In the genomic region with DNA sequence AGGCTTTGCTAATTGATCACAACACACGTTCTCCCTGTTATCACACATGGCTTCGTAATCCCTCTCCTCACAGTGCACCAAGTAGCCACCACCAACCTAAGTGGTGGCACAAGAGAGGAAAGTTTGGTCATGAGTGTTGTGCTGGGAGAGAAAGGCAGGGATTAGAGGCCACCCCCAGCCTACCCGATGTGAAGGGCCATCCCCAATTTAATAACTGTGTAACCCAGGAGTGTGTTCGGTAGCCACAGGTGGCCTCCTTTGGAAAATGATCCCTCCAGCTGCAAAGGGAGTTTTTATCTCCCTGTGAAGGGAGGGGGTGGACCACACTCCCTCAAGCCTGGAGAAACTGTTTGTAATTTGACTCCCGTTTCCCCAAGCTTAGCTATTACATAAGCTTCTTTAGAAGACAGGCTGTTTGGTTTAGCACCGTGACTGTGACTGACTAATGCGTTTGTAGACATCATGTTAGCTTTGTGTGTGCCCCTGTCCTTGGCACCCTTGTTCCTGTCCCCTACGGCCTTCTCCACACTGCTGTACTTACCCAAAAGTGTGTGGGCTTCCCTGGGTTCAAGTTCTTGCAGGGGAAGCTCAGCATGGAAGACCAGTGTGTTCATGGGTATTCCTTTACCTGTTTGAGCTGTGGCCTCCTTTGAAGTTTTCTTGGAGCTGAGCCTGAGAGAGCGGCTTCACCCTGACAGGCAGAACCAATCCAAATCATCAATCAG, we compare ENCODE assay signal across 8 cellular contexts. TPM values are rescaled to one million over a fixed set of nuclear protein-coding genes. Genes with fewer than 3 reads are reported as not detected.
DNase-seq lines count a peak whose midpoint lies in the region; ATAC-seq and TF ChIP-seq lines count a peak whose summit lies in the region.

No MANE protein-coding gene starts in this region.

- H3K4me1 Mint-ChIP-seq in CD8-positive, alpha-beta T cell (ENCODE audit: low read depth) = peaks cover 72% of the 10 kb centered on the region

- TF ChIP-seq CTCF in prostate gland (IDR thresholded peaks at IDR 0.05) = no peak
- no peak for TF ChIP-seq CTCF in CD8-positive, alpha-beta T cell (IDR thresholded peaks at IDR 0.05)

- no peaks in the 10 kb centered on the region for H3K36me3 ChIP-seq in prostate gland
- peaks cover 12% of the 10 kb centered on the region for H3K36me3 ChIP-seq in CD8-positive, alpha-beta T cell (ENCODE audit: insufficient read depth, low read length)

- no peak overlapping the region for H3K4me3 Mint-ChIP-seq in CD8-positive, alpha-beta T cell

- intact Hi-C loops in prostate gland (cut with DNase I) = no loop called here
- intact Hi-C loops in Right ventricle myocardium inferior (cut with DNase I) = no loop called here
- intact Hi-C loops in CD8-positive, alpha-beta T cell (cut with DNase I, micrococcal nuclease) = loop anchor here (2.0 to 5.0 kb wide), 2 partner anchors 15 to 66 kb away; no protein-coding TSS in a partner anchor

- peaks cover 7% of the 10 kb centered on the region for H3K9me3 Mint-ChIP-seq in CD8-positive, alpha-beta T cell

- TF ChIP-seq POLR2A in prostate gland (IDR thresholded peaks at IDR 0.05) = no peak

- no peak overlapping the region for H3K27ac ChIP-seq in prostate gland
- H3K27ac ChIP-seq in CD8-positive, alpha-beta T cell (ENCODE audit: low read depth, low read length) = no peak overlapping the region

- POLR2A ChIA-PET in CD8-positive, alpha-beta T cell (lab: Charles Lee) = interaction anchor here (0.6 kb wide), 1 partner anchor 8 kb away, joined by 3 read pairs; no protein-coding TSS in a partner anchor

- no peak overlapping the region for H3K4me3 ChIP-seq in prostate gland
- no peak overlapping the region for H3K4me3 ChIP-seq in CD8-positive, alpha-beta T cell (ENCODE audit: low read depth, low read length)

- no peak for ATAC-seq in GM18907 (IDR thresholded peaks at IDR 0.05; ENCODE audit: unreplicated experiment)
- ATAC-seq in Right ventricle myocardium inferior = no peak
- no peak for ATAC-seq in CD8-positive, alpha-beta T cell

- H3K36me3 Mint-ChIP-seq in CD8-positive, alpha-beta T cell = peaks cover 83% of the 10 kb centered on the region

- no peak overlapping the region for H3K27ac Mint-ChIP-seq in CD8-positive, alpha-beta T cell

- H3K9me3 ChIP-seq in prostate gland = no peaks in the 10 kb centered on the region
- H3K9me3 ChIP-seq in CD8-positive, alpha-beta T cell (ENCODE audit: low read length) = no peaks in the 10 kb centered on the region

- H3K27me3 Mint-ChIP-seq in CD8-positive, alpha-beta T cell (ENCODE audit: low read depth) = no peaks in the 10 kb centered on the region

- DNase-seq in DMS153 (lab: John Stamatoyannopoulos, UW) = peak; percentile 78
- peak; percentile 39 for DNase-seq in LHCN-M2 (ENCODE audit: low read depth)
- DNase-seq in SKM-1 (lab: John Stamatoyannopoulos, UW; ENCODE audit: unreplicated experiment) = peak; percentile 57
- peak; percentile 62 for DNase-seq in kidney tubule cell (ENCODE audit: low spot score)
- no peak for DNase-seq in prostate gland (ENCODE audit: low spot score)
- DNase-seq in Right ventricle myocardium inferior (ENCODE audit: missing footprints) = no peak
- DNase-seq in CD8-positive, alpha-beta T cell = no peak

- CTCF ChIA-PET in CD8-positive, alpha-beta T cell (lab: Charles Lee) = no interaction called here

- no peaks in the 10 kb centered on the region for H3K27me3 ChIP-seq in prostate gland (replicated peaks; ENCODE audit: insufficient read depth)
- no peaks in the 10 kb centered on the region for H3K27me3 ChIP-seq in CD8-positive, alpha-beta T cell (ENCODE audit: insufficient read depth, low read length)

- H3K4me1 ChIP-seq in prostate gland (replicated peaks) = no peaks in the 10 kb centered on the region
- H3K4me1 ChIP-seq in CD8-positive, alpha-beta T cell (ENCODE audit: insufficient read depth, low read length) = peaks cover 27% of the 10 kb centered on the region

- WGBS in prostate gland = 16% methylated on average over 9 of the region's 9 CpGs

RNA-seq across cellular contexts. Expression of a gene that starts 20.6 kb away (rescaled TPM):
- total RNA-seq in LHCN-M2 (2014; rRNA removed) = not detected in 2 replicates
- not detected for polyA plus RNA-seq in LHCN-M2 (2012)
- total RNA-seq in prostate gland = 1 to 10 TPM; 1.3 to 1.9 TPM
- 9.0 TPM for total RNA-seq in Right ventricle myocardium inferior
- 100 to 1,000 TPM; 128 to 129 TPM for total RNA-seq in CD8-positive, alpha-beta T cell

Comparison
In these comparisons a context has a peak if more than half of its experiments do, and no peak if none do; other contexts are left out.
1. DNase-seq: peak in DMS153 (single experiment), LHCN-M2 (single experiment), SKM-1 (single experiment) and kidney tubule cell (single experiment); none in prostate gland (single experiment), Right ventricle myocardium inferior (single experiment) and CD8-positive, alpha-beta T cell (0 of 7).
2. RNA of a gene that starts 20.6 kb away (total RNA-seq): 128 to 129 TPM in CD8-positive, alpha-beta T cell; 9.0 TPM in Right ventricle myocardium inferior (single experiment), 1.3 to 1.9 TPM in prostate gland and not detected in LHCN-M2; every median in the first group is over 10 times any median in the second.
3. intact Hi-C loops: an anchor here in CD8-positive, alpha-beta T cell (2.0 to 5.0 kb wide); none called in prostate gland and Right ventricle myocardium inferior.